8 cellular contexts compared by ENCODE assay signal in genomic region chr15:40046721-40047412, GRCh38. TPM values are rescaled to one million over a fixed set of nuclear protein-coding genes. Genes with fewer than 3 reads are reported as not detected.
A peak's percentile ranks its signal among the peaks of the same experiment; 100 is the strongest.
DNase-seq lines count a peak whose midpoint lies in the region; ATAC-seq, FAIRE-seq and TF ChIP-seq lines count a peak whose summit lies in the region.

No MANE protein-coding gene starts in this region.

- H3K4me3 ChIP-seq in SU-DHL-6 (ENCODE audit: insufficient read depth, low read length, poor library complexity, severe bottlenecking): no peak overlapping the region
- no peak overlapping the region for H3K4me3 ChIP-seq in foreskin fibroblast (ENCODE audit: low read depth in 1 of 2, low read length in 2 of 2)
- no peak overlapping the region for H3K4me3 ChIP-seq in HAP-1
- no peak overlapping the region for H3K4me3 ChIP-seq in kidney (ENCODE audit: low read length in 2 of 2)

- H3K9me2 ChIP-seq in SU-DHL-6 (replicated peaks; ENCODE audit: insufficient read depth, low read length): no peaks in the 10 kb centered on the region

- ATAC-seq in activated CD4-positive, alpha-beta T cell treated with anti-CD3 and anti-CD28 coated beads for 36 hours: peak; percentile 36
- ATAC-seq in GM18511 (IDR thresholded peaks at IDR 0.05; ENCODE audit: unreplicated experiment): no peak

- no peaks in the 10 kb centered on the region for H4K20me1 ChIP-seq in SU-DHL-6 (ENCODE audit: low read depth, low read length)

- H3K27ac ChIP-seq in SU-DHL-6 (ENCODE audit: low read depth, low read length): peak overlapping the region; percentile 98
- H3K27ac ChIP-seq in kidney (ENCODE audit: low read depth in 2 of 2, low read length in 2 of 2): no peak overlapping the region

- no peak overlapping the region for H3K4me3 Mint-ChIP-seq in activated CD4-positive, alpha-beta T cell treated with anti-CD3 and anti-CD28 coated beads for 36 hours
- H3K4me3 Mint-ChIP-seq in stimulated activated naive CD8-positive, alpha-beta T cell treated with anti-CD3 and anti-CD28 coated beads, Interleukin-15, Interleukin-2, amounts not matched to agents 100 ng/mL and 50 ng/mL, for 24 hours: peak overlapping the region; percentile 43

- no peak for FAIRE-seq in kidney (lab: Jason Lieb, UNC)

- POLR2A ChIA-PET in activated CD4-positive, alpha-beta T cell treated with anti-CD3 and anti-CD28 coated beads for 36 hours (lab: Charles Lee): interaction anchor here (0.5 to 3.8 kb wide), 9 partner anchors 12 to 276 kb away, joined by 3 to 20 read pairs (median 5); partner anchors contain the start of genes BMF and INAFM2

- H3K9me3 ChIP-seq in SU-DHL-6 (ENCODE audit: insufficient read depth, low read length): no peaks in the 10 kb centered on the region
- H3K9me3 ChIP-seq in HAP-1: no peaks in the 10 kb centered on the region
- no peaks in the 10 kb centered on the region for H3K9me3 ChIP-seq in kidney (ENCODE audit: control insufficient read depth in 1 of 2, low read length in 2 of 2)

- H3K4me2 ChIP-seq in SU-DHL-6 (ENCODE audit: low read depth, low read length, poor library complexity, severe bottlenecking): peak overlapping the region; percentile 59

- H3K4me1 Mint-ChIP-seq in activated CD4-positive, alpha-beta T cell treated with anti-CD3 and anti-CD28 coated beads for 36 hours: peaks cover 70% of the 10 kb centered on the region
- H3K4me1 Mint-ChIP-seq in stimulated activated naive CD8-positive, alpha-beta T cell treated with anti-CD3 and anti-CD28 coated beads, Interleukin-15, Interleukin-2, amounts not matched to agents 100 ng/mL and 50 ng/mL, for 24 hours (ENCODE audit: low read depth): peaks cover 76% of the 10 kb centered on the region

- no peaks in the 10 kb centered on the region for H3K9me3 Mint-ChIP-seq in activated CD4-positive, alpha-beta T cell treated with anti-CD3 and anti-CD28 coated beads for 36 hours (ENCODE audit: low read depth)
- no peaks in the 10 kb centered on the region for H3K9me3 Mint-ChIP-seq in stimulated activated naive CD8-positive, alpha-beta T cell treated with anti-CD3 and anti-CD28 coated beads, Interleukin-15, Interleukin-2, amounts not matched to agents 100 ng/mL and 50 ng/mL, for 24 hours

- H3K9ac ChIP-seq in SU-DHL-6 (ENCODE audit: low read length) (peak overlapping the region; percentile 59), kidney (ENCODE audit: low read length in 2 of 2) (no peak overlapping the region)

- intact Hi-C loops in activated CD4-positive, alpha-beta T cell treated with anti-CD3 and anti-CD28 coated beads for 36 hours (cut with DNase I, micrococcal nuclease): loop anchor here (1.0 to 5.0 kb wide), 6 partner anchors 8 to 275 kb away; partner anchors contain the start of genes BUB1B (in 1 of the 2), INAFM2 (in 1 of the 2) and SRP14 (in 1 of the 2)
- intact Hi-C loops in kidney (cut with DNase I): loop anchor here (10.0 kb wide), 1 partner anchor 68 kb away; no protein-coding TSS in a partner anchor

- H3F3A ChIP-seq in SU-DHL-6 (ENCODE audit: insufficient read depth): peaks cover 66% of the 10 kb centered on the region

- H3K27ac Mint-ChIP-seq in activated CD4-positive, alpha-beta T cell treated with anti-CD3 and anti-CD28 coated beads for 36 hours: peak overlapping the region; percentile 96
- H3K27ac Mint-ChIP-seq in stimulated activated naive CD8-positive, alpha-beta T cell treated with anti-CD3 and anti-CD28 coated beads, Interleukin-15, Interleukin-2, amounts not matched to agents 100 ng/mL and 50 ng/mL, for 24 hours: peak overlapping the region; percentile 94

- CTCF ChIA-PET in activated CD4-positive, alpha-beta T cell treated with anti-CD3 and anti-CD28 coated beads for 36 hours (lab: Charles Lee): interaction anchor here (0.5 to 5.7 kb wide), 18 partner anchors 9 to 262 kb away, joined by 3 to 110 read pairs (median 5); partner anchors contain the start of genes BMF and BUB1B

- no peaks in the 10 kb centered on the region for H3K36me3 ChIP-seq in SU-DHL-6 (ENCODE audit: low read length)
- H3K36me3 ChIP-seq in HAP-1 (replicated peaks): peaks cover 10% of the 10 kb centered on the region; the same call in 1 of the 2 replicates
- H3K36me3 ChIP-seq in kidney (ENCODE audit: control insufficient read depth in 1 of 2, insufficient read depth in 2 of 2, low read length in 2 of 2): no peaks in the 10 kb centered on the region

- peaks cover 10% of the 10 kb centered on the region for H3K4me1 ChIP-seq in HAP-1
- H3K4me1 ChIP-seq in kidney (ENCODE audit: control insufficient read depth in 1 of 2, insufficient read depth in 1 of 2, low read depth in 1 of 2, low read length in 2 of 2): peaks cover 3 to 28% of the 10 kb centered on the region in 2 donors

- in situ Hi-C loops in HAP-1 (cut with MboI; ENCODE audit: low sequenced_read_pairs): loop anchor here (5.0 to 10.0 kb wide), 4 partner anchors 60 to 228 kb away; partner anchors contain the start of genes BMF and BUB1B

- no peaks in the 10 kb centered on the region for H3K27me3 Mint-ChIP-seq in activated CD4-positive, alpha-beta T cell treated with anti-CD3 and anti-CD28 coated beads for 36 hours
- H3K27me3 Mint-ChIP-seq in stimulated activated naive CD8-positive, alpha-beta T cell treated with anti-CD3 and anti-CD28 coated beads, Interleukin-15, Interleukin-2, amounts not matched to agents 100 ng/mL and 50 ng/mL, for 24 hours: no peaks in the 10 kb centered on the region

- TF ChIP-seq CTCF in SU-DHL-6 (IDR thresholded peaks at IDR 0.05; ENCODE audit: insufficient read depth, low read length, poor library complexity, severe bottlenecking): no peak
- TF ChIP-seq CTCF in foreskin fibroblast (IDR thresholded peaks at IDR 0.05; ENCODE audit: low read depth, low read length): no peak
- no peak for TF ChIP-seq CTCF in kidney (IDR thresholded peaks at IDR 0.05; ENCODE audit: borderline replicate concordance, extremely low read depth, insufficient read depth)

- no peaks in the 10 kb centered on the region for H3K79me2 ChIP-seq in SU-DHL-6 (ENCODE audit: insufficient read depth, low read length)

- H3K27me3 ChIP-seq in SU-DHL-6 (ENCODE audit: low read length) (no peaks in the 10 kb centered on the region), HAP-1 (ENCODE audit: low read depth) (no peaks in the 10 kb centered on the region)

- H2AFZ ChIP-seq in SU-DHL-6 (ENCODE audit: low read depth, low read length, severe bottlenecking): no peak overlapping the region

- peaks cover 4% of the 10 kb centered on the region for H3K36me3 Mint-ChIP-seq in activated CD4-positive, alpha-beta T cell treated with anti-CD3 and anti-CD28 coated beads for 36 hours (ENCODE audit: low read depth)
- peaks cover 4% of the 10 kb centered on the region for H3K36me3 Mint-ChIP-seq in stimulated activated naive CD8-positive, alpha-beta T cell treated with anti-CD3 and anti-CD28 coated beads, Interleukin-15, Interleukin-2, amounts not matched to agents 100 ng/mL and 50 ng/mL, for 24 hours (ENCODE audit: low read depth)

- peak; percentile 47 for DNase-seq in activated CD4-positive, alpha-beta T cell treated with anti-CD3 and anti-CD28 coated beads for 36 hours
- DNase-seq in activated CD4-positive, alpha-beta T cell treated with anti-CD3 and anti-CD28 coated beads for 1 hour: no peak
- DNase-seq in foreskin fibroblast (peak; percentile 48 to 79), HAP-1 (ENCODE audit: low spot score in 2 of 2) (no peak), kidney (no peak)

RNA-seq across cellular contexts. Expression of gene SRP14, which starts 7.9 kb away (rescaled TPM):
- 100 to 1,000 TPM; 124 to 157 TPM for total RNA-seq in activated CD4-positive, alpha-beta T cell treated with anti-CD3 and anti-CD28 coated beads for 36 hours
- 190 TPM for total RNA-seq in kidney
- 867 TPM for polyA plus RNA-seq in kidney (ENCODE audit: insufficient read depth, low read depth, low replicate concordance)

Comparison
In these comparisons a context has a peak if more than half of its experiments do, and no peak if none do; other contexts are left out.
1. DNase-seq: peak in activated CD4-positive, alpha-beta T cell treated with anti-CD3 and anti-CD28 coated beads for 36 hours (single experiment) and foreskin fibroblast (2 of 2); none in activated CD4-positive, alpha-beta T cell treated with anti-CD3 and anti-CD28 coated beads for 1 hour (single experiment), HAP-1 (0 of 2) and kidney (single experiment).